ENCODE assay signal across 12 cellular contexts in the genomic region with DNA sequence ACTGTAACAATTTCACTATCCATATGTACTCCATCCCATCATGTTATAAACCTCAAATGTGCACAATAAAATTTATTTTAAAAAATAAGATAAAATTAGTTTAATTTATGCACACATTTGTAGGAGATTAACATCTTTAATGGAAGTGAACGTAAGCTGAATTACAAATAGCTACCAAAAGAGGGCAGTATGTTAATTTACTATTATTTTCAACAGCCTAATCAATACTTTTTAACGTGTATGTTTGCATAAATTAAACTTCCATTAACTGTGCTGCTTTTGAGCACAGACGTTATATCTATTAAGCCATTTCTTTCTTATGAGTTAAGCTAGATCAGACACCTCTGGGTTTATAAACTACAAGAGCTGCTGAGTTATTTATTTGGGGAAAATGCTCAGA. TPM values are rescaled to one million over a fixed set of nuclear protein-coding genes. Genes with fewer than 3 reads are reported as not detected.
DNase-seq lines count a peak whose midpoint lies in the region; ATAC-seq, FAIRE-seq and TF ChIP-seq lines count a peak whose summit lies in the region.
"Had no signal": no experiment of that assay in that cellular context is flagged by ENCODE, and none has a peak within 500 bp of the region (broad histone marks: within the 10 kb centered on the region; RNA-seq: fewer than 3 reads in every experiment).

No MANE protein-coding gene starts in this region.

- H3F3A ChIP-seq in neural cell (ENCODE audit: insufficient read depth, low read length, poor library complexity, severe bottlenecking) = no peaks in the 10 kb centered on the region

- no peak for DNase-seq in LNCaP clone FGC (ENCODE audit: low read depth)
- DNase-seq in choroid plexus epithelial cell (ENCODE audit: low read depth) = no peak
- DNase-seq in stomach = no peak
- no peak for DNase-seq in germinal center (ENCODE audit: low spot score)
- no peak for DNase-seq in natural killer cell treated with Interleukin-12 subunit alpha and Interleukin-12 subunit beta and Interleukin-15 and Interleukin-18, amount 100 ng/mL, for 72 hours (ENCODE audit: low spot score)
- DNase-seq in NCI-H446 treated with DMSO at 0.1 percent for 48 hours (lab: John Stamatoyannopoulos, UW) = no peak
- DNase-seq: activated CD4-positive, alpha-beta T cell treated with anti-CD3 and anti-CD28 coated beads for 36 hours; activated naive CD4-positive, alpha-beta T cell treated with Interleukin-2 at 50 U/mL for 16 hours; GF-D8; NCI-H1417 treated with DMSO at 0.1 percent for 48 hours had no signal

- intact Hi-C loops in stomach (cut with DNase I; ENCODE audit: low total_unique reads) = no loop called here

- ATAC-seq in natural killer cell treated with Interleukin-12 subunit alpha and Interleukin-12 subunit beta and Interleukin-15 and Interleukin-18, amount 100 ng/mL, for 72 hours = no peak
- ATAC-seq: activated CD4-positive, alpha-beta T cell treated with anti-CD3 and anti-CD28 coated beads for 36 hours had no signal

- TF ChIP-seq EP300 in neural cell (conservative IDR thresholded peaks at IDR 0.05; ENCODE audit: poor library complexity, severe bottlenecking) = no peak
- no peak for TF ChIP-seq EP300 in stomach (IDR thresholded peaks at IDR 0.05)

- no peak overlapping the region for H3K4me3 Mint-ChIP-seq in natural killer cell treated with Interleukin-12 subunit alpha and Interleukin-12 subunit beta and Interleukin-15 and Interleukin-18, amount 100 ng/mL, for 72 hours
- H3K4me3 Mint-ChIP-seq: activated CD4-positive, alpha-beta T cell treated with anti-CD3 and anti-CD28 coated beads for 36 hours had no signal

- H3K36me3 ChIP-seq in neural cell (ENCODE audit: insufficient read depth, low read length) = no peaks in the 10 kb centered on the region
- H3K36me3 ChIP-seq in stomach = no peaks in the 10 kb centered on the region

- H3K4me2 ChIP-seq in neural cell (ENCODE audit: low read length) = no peak overlapping the region

- no peaks in the 10 kb centered on the region for H3K36me3 Mint-ChIP-seq in natural killer cell treated with Interleukin-12 subunit alpha and Interleukin-12 subunit beta and Interleukin-15 and Interleukin-18, amount 100 ng/mL, for 72 hours

- no peaks in the 10 kb centered on the region for H4K20me1 ChIP-seq in neural cell (ENCODE audit: insufficient read depth)

- peaks cover 0 to 2% of the 10 kb centered on the region in 2 donors for H3K27me3 Mint-ChIP-seq in natural killer cell treated with Interleukin-12 subunit alpha and Interleukin-12 subunit beta and Interleukin-15 and Interleukin-18, amount 100 ng/mL, for 72 hours
- H3K27me3 Mint-ChIP-seq: activated CD4-positive, alpha-beta T cell treated with anti-CD3 and anti-CD28 coated beads for 36 hours had no signal

- no peak overlapping the region for H2AFZ ChIP-seq in neural cell (ENCODE audit: low read depth, low read length)

- peak; percentile 90 for FAIRE-seq in G401.6 (lab: Jason Lieb, UNC)

- no peaks in the 10 kb centered on the region for H3K79me2 ChIP-seq in neural cell (replicated peaks; ENCODE audit: insufficient read depth, low read length)

- WGBS in stomach, 5 donors = 17 to 24% (median 21%) methylated on average over 3 of the region's 3 CpGs

- H3K27me3 ChIP-seq in neural cell (ENCODE audit: insufficient read depth, low read depth, low read length) (no peaks in the 10 kb centered on the region), stomach (no peaks in the 10 kb centered on the region)

- peak; percentile 14 for TF ChIP-seq RAD21 in neural cell (conservative IDR thresholded peaks at IDR 0.05)

- no peaks in the 10 kb centered on the region for H3K4me1 Mint-ChIP-seq in natural killer cell treated with Interleukin-12 subunit alpha and Interleukin-12 subunit beta and Interleukin-15 and Interleukin-18, amount 100 ng/mL, for 72 hours (ENCODE audit: low read depth in 2 of 2)
- H3K4me1 Mint-ChIP-seq: activated CD4-positive, alpha-beta T cell treated with anti-CD3 and anti-CD28 coated beads for 36 hours had no signal

- TF ChIP-seq CTCF in LNCaP clone FGC (IDR thresholded peaks at IDR 0.05; ENCODE audit: control insufficient read depth, extremely low read depth, insufficient read depth) (0 out of 2 replicates have a peak, but pooled peaks have one; percentile 29), choroid plexus epithelial cell (conservative IDR thresholded peaks at IDR 0.05; ENCODE audit: low read depth, low read length) (peak; percentile 44), neural cell (IDR thresholded peaks at IDR 0.05; ENCODE audit: poor library complexity, severe bottlenecking) (peak; percentile 31), stomach (IDR thresholded peaks at IDR 0.05) (peak in 1 of 7 experiments; percentile 38)

- H3K9me3 Mint-ChIP-seq in natural killer cell treated with Interleukin-12 subunit alpha and Interleukin-12 subunit beta and Interleukin-15 and Interleukin-18, amount 100 ng/mL, for 72 hours = no peaks in the 10 kb centered on the region

- no peaks in the 10 kb centered on the region for H3K4me1 ChIP-seq in stomach

- no peak overlapping the region for H3K27ac Mint-ChIP-seq in natural killer cell treated with Interleukin-12 subunit alpha and Interleukin-12 subunit beta and Interleukin-15 and Interleukin-18, amount 100 ng/mL, for 72 hours
- H3K27ac Mint-ChIP-seq: activated CD4-positive, alpha-beta T cell treated with anti-CD3 and anti-CD28 coated beads for 36 hours had no signal

- no peaks in the 10 kb centered on the region for H3K9me2 ChIP-seq in neural cell (ENCODE audit: insufficient read depth, low read length)

- no peak for TF ChIP-seq POLR2A in stomach (IDR thresholded peaks at IDR 0.05)

- H3K9ac ChIP-seq in neural cell (ENCODE audit: low read length) = no peak overlapping the region

- no peaks in the 10 kb centered on the region for H3K9me3 ChIP-seq in neural cell (ENCODE audit: low read length)
- H3K9me3 ChIP-seq in stomach = no peaks in the 10 kb centered on the region

- H3K4me3 ChIP-seq in LNCaP clone FGC (ENCODE audit: low read depth, low read length) (no peak overlapping the region), choroid plexus epithelial cell (ENCODE audit: low read depth, low read length) (no peak overlapping the region), neural cell (ENCODE audit: low read length) (no peak overlapping the region), stomach (no peak overlapping the region)

- H3K27ac ChIP-seq in neural cell (ENCODE audit: low read length) (no peak overlapping the region), stomach (no peak overlapping the region)

TF ChIP-seq in neural cell, 6 proteins besides CTCF, POLR2A, EP300 and RAD21:
- no peak for TF ChIP-seq EZH2 (IDR thresholded peaks at IDR 0.05; ENCODE audit: borderline replicate concordance, insufficient read depth, low read length, poor library complexity, severe bottlenecking)
- no peak for TF ChIP-seq TAF1 (IDR thresholded peaks at IDR 0.05; ENCODE audit: low read depth)
- no peak for TF ChIP-seq MXI1 (conservative IDR thresholded peaks at IDR 0.05; ENCODE audit: poor library complexity, severe bottlenecking)
- TF ChIP-seq, protein P1, sequence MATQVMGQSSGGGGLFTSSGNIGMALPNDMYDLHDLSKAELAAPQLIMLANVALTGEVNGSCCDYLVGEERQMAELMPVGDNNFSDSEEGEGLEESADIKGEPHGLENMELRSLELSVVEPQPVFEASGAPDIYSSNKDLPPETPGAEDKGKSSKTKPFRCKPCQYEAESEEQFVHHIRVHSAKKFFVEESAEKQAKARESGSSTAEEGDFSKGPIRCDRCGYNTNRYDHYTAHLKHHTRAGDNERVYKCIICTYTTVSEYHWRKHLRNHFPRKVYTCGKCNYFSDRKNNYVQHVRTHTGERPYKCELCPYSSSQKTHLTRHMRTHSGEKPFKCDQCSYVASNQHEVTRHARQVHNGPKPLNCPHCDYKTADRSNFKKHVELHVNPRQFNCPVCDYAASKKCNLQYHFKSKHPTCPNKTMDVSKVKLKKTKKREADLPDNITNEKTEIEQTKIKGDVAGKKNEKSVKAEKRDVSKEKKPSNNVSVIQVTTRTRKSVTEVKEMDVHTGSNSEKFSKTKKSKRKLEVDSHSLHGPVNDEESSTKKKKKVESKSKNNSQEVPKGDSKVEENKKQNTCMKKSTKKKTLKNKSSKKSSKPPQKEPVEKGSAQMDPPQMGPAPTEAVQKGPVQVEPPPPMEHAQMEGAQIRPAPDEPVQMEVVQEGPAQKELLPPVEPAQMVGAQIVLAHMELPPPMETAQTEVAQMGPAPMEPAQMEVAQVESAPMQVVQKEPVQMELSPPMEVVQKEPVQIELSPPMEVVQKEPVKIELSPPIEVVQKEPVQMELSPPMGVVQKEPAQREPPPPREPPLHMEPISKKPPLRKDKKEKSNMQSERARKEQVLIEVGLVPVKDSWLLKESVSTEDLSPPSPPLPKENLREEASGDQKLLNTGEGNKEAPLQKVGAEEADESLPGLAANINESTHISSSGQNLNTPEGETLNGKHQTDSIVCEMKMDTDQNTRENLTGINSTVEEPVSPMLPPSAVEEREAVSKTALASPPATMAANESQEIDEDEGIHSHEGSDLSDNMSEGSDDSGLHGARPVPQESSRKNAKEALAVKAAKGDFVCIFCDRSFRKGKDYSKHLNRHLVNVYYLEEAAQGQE (IDR thresholded peaks at IDR 0.05; ENCODE audit: borderline replicate concordance) = no peak
- no peak for TF ChIP-seq POLR2AphosphoS5 (IDR thresholded peaks at IDR 0.05)
- no peak for TF ChIP-seq SMC3 (conservative IDR thresholded peaks at IDR 0.05; ENCODE audit: poor library complexity)

RNA-seq across cellular contexts. Expression of a gene that starts 56.5 kb away (rescaled TPM):
- polyA plus RNA-seq in neural cell (9.6 TPM in 2 replicates), stomach (10 to 100 TPM; 10.5 to 21.9 (median 14.4) TPM)
- 19.0 and 19.7 TPM in 2 replicates for polyA minus RNA-seq in neural cell
- 10 to 100 TPM; 13.6 to 63.4 (median 15.8) TPM for total RNA-seq in stomach
- total RNA-seq in natural killer cell treated with Interleukin-12 subunit alpha and Interleukin-12 subunit beta and Interleukin-15 and Interleukin-18, amount 100 ng/mL, for 72 hours = 10 to 100 TPM; 19.1 to 29.4 TPM
